ENCODE assay signal across 9 cellular contexts in genomic region chr15:34365836-34366235, GRCh38. TPM values are rescaled to one million over a fixed set of nuclear protein-coding genes. Genes with fewer than 3 reads are reported as not detected.
A peak's percentile ranks its signal among the peaks of the same experiment; 100 is the strongest.
DNase-seq lines count a peak whose midpoint lies in the region; ATAC-seq and TF ChIP-seq lines count a peak whose summit lies in the region.
"Had no signal": no experiment of that assay in that cellular context is flagged by ENCODE, and none has a peak within 500 bp of the region (broad histone marks: within the 10 kb centered on the region; RNA-seq: fewer than 3 reads in every experiment).

No MANE protein-coding gene starts in this region.

- H3K4me3 ChIP-seq in vagina: peak overlapping the region; percentile 76 to 91

- H3K27ac ChIP-seq in vagina: peak overlapping the region; percentile 99

- H3K27me3 ChIP-seq in vagina: no peaks in the 10 kb centered on the region

- no peak for ATAC-seq in central memory CD8-positive, alpha-beta T cell (replicated peaks; ENCODE audit: extremely low read depth, poor library complexity, severe bottlenecking)

- H3K27me3 Mint-ChIP-seq in activated naive CD4-positive, alpha-beta T cell treated with anti-CD3 and anti-CD28 coated beads, Interleukin-2, amount 50 U/mL, for 24 hours: no peaks in the 10 kb centered on the region
- H3K27me3 Mint-ChIP-seq in central memory CD8-positive, alpha-beta T cell: no peaks in the 10 kb centered on the region

- peaks cover 0 to 10% of the 10 kb centered on the region in 2 donors for H3K36me3 ChIP-seq in vagina

- DNase-seq in activated naive CD4-positive, alpha-beta T cell (lab: John Stamatoyannopoulos, UW): no peak
- no peak for DNase-seq in central memory CD8-positive, alpha-beta T cell (ENCODE audit: low spot score in 2 of 2)
- peak; percentile 10 for DNase-seq in midbrain (lab: John Stamatoyannopoulos, UW)
- no peak for DNase-seq in vagina (ENCODE audit: extremely low spot score in 2 of 2)
- no peak for DNase-seq in dermis blood vessel endothelial cell
- no peak for DNase-seq in mucosa of gallbladder (ENCODE audit: low spot score)
- no peak for DNase-seq in effector CD4-positive, alpha-beta T cell

- intact Hi-C loops in vagina (cut with DNase I): loop anchor here (2.0 to 10.0 kb wide), 2 partner anchors 23 to 121 kb away; partner anchors contain the start of genes NOP10 and NUTM1

- peak overlapping the region; percentile 25 for H3K27ac Mint-ChIP-seq in activated naive CD4-positive, alpha-beta T cell treated with anti-CD3 and anti-CD28 coated beads, Interleukin-2, amount 50 U/mL, for 24 hours
- peak overlapping the region; percentile 93 for H3K27ac Mint-ChIP-seq in central memory CD8-positive, alpha-beta T cell (ENCODE audit: low read depth)

- TF ChIP-seq CTCF in vagina (IDR thresholded peaks at IDR 0.05): no peak

- H3K9me3 Mint-ChIP-seq in activated naive CD4-positive, alpha-beta T cell treated with anti-CD3 and anti-CD28 coated beads, Interleukin-2, amount 50 U/mL, for 24 hours: no peaks in the 10 kb centered on the region
- no peaks in the 10 kb centered on the region for H3K9me3 Mint-ChIP-seq in central memory CD8-positive, alpha-beta T cell

- H3K4me1 ChIP-seq in vagina: peaks cover 28% of the 10 kb centered on the region

- peak overlapping the region; percentile 96 for H3K4me3 Mint-ChIP-seq in activated naive CD4-positive, alpha-beta T cell treated with anti-CD3 and anti-CD28 coated beads, Interleukin-2, amount 50 U/mL, for 24 hours
- H3K4me3 Mint-ChIP-seq in central memory CD8-positive, alpha-beta T cell: peak overlapping the region; percentile 98

- no peak for TF ChIP-seq POLR2A in vagina (IDR thresholded peaks at IDR 0.05)

- H3K36me3 Mint-ChIP-seq in activated naive CD4-positive, alpha-beta T cell treated with anti-CD3 and anti-CD28 coated beads, Interleukin-2, amount 50 U/mL, for 24 hours: peaks cover 2% of the 10 kb centered on the region
- H3K36me3 Mint-ChIP-seq in central memory CD8-positive, alpha-beta T cell (ENCODE audit: insufficient read depth): peaks cover 13% of the 10 kb centered on the region

- peaks cover 39% of the 10 kb centered on the region for H3K4me1 Mint-ChIP-seq in activated naive CD4-positive, alpha-beta T cell treated with anti-CD3 and anti-CD28 coated beads, Interleukin-2, amount 50 U/mL, for 24 hours
- H3K4me1 Mint-ChIP-seq in central memory CD8-positive, alpha-beta T cell: peaks cover 38% of the 10 kb centered on the region

- H3K9me3 ChIP-seq in vagina: no peaks in the 10 kb centered on the region

RNA-seq across cellular contexts. Expression of gene LPCAT4, which starts 1.2 kb away (rescaled TPM):
- total RNA-seq in vagina: 47.4 TPM
- 8.5 and 9.5 TPM in 2 replicates for total RNA-seq in dermis blood vessel endothelial cell
- 97.9 TPM for total RNA-seq in mucosa of gallbladder

RNA-seq across cellular contexts. Expression of gene NUTM1, which starts 22.7 kb away (rescaled TPM):
- not detected for total RNA-seq in vagina
- not detected in 2 replicates for total RNA-seq in dermis blood vessel endothelial cell
- not detected for total RNA-seq in mucosa of gallbladder
- total RNA-seq: SK-MEL-5 had no signal

RNA-seq across cellular contexts. Expression of gene NOP10, which starts 22.9 kb away (rescaled TPM):
- total RNA-seq in vagina (150 TPM), dermis blood vessel endothelial cell (181 and 222 TPM in 2 replicates), mucosa of gallbladder (116 TPM)

RNA-seq across cellular contexts. Expression of gene SLC12A6, which starts 28.3 kb away (rescaled TPM):
- total RNA-seq in vagina: 73.4 TPM
- 23.8 and 42.8 TPM in 2 replicates for total RNA-seq in dermis blood vessel endothelial cell
- total RNA-seq in mucosa of gallbladder: 18.3 TPM
